In genomic region chr10:97850446-97850845, GRCh38 we compare ENCODE assay signal across 8 cellular contexts. TPM values are rescaled to one million over a fixed set of nuclear protein-coding genes. Genes with fewer than 3 reads are reported as not detected.
DNase-seq lines count a peak whose midpoint lies in the region; ATAC-seq, FAIRE-seq and TF ChIP-seq lines count a peak whose summit lies in the region.

No MANE protein-coding gene starts in this region.

- no peak for FAIRE-seq in kidney (lab: Jason Lieb, UNC)

- CTCF ChIA-PET in GM10248 (lab: Yijun Ruan, JAX), result interaction anchor here (1.3 kb wide), 1 partner anchor 65 kb away, joined by 5 read pairs; no protein-coding TSS in a partner anchor

- no peak for TF ChIP-seq CTCF in heart left ventricle (IDR thresholded peaks at IDR 0.05)
- no peak for TF ChIP-seq CTCF in VCaP (conservative IDR thresholded peaks at IDR 0.05)
- TF ChIP-seq CTCF in tibial artery (IDR thresholded peaks at IDR 0.05), result no peak
- no peak for TF ChIP-seq CTCF in GM10248 (IDR thresholded peaks at IDR 0.05; ENCODE audit: control extremely low read depth, extremely low read depth, low read depth, missing control alignments)
- no peak for TF ChIP-seq CTCF in kidney (IDR thresholded peaks at IDR 0.05; ENCODE audit: borderline replicate concordance, extremely low read depth, insufficient read depth)

- H3K9me3 ChIP-seq in heart left ventricle, result no peaks in the 10 kb centered on the region
- H3K9me3 ChIP-seq in iPS-18a (ENCODE audit: control insufficient read depth, low read depth, low read length), result no peaks in the 10 kb centered on the region
- H3K9me3 ChIP-seq in tibial artery, result no peaks in the 10 kb centered on the region
- H3K9me3 ChIP-seq in kidney (ENCODE audit: control insufficient read depth in 1 of 2, low read length in 2 of 2), result no peaks in the 10 kb centered on the region

- POLR2A ChIA-PET in GM10248 (lab: Yijun Ruan, JAX), result no interaction called here

- H3K27me3 ChIP-seq in heart left ventricle, result peaks cover 0 to 41% (median 18%) of the 10 kb centered on the region in 9 donors
- peaks cover 47% of the 10 kb centered on the region for H3K27me3 ChIP-seq in iPS-18a (ENCODE audit: control insufficient read depth, insufficient read depth, low read length)
- H3K27me3 ChIP-seq in tibial artery, result peaks cover 0 to 59% of the 10 kb centered on the region in 2 donors

- DNase-seq in heart left ventricle, result no peak
- no peak for DNase-seq in left cardiac atrium
- no peak for DNase-seq in tibial artery
- no peak for DNase-seq in NK-92 treated with Interleukin-12 subunit alpha and Interleukin-12 subunit beta, amount 100 ng/mL, for 24 hours (lab: John Stamatoyannopoulos, UW)
- no peak for DNase-seq in GM10248 (ENCODE audit: extremely low spot score)
- no peak for DNase-seq in kidney

- H3K9ac ChIP-seq in iPS-18a (ENCODE audit: low read length) (no peak overlapping the region), kidney (ENCODE audit: low read length in 2 of 2) (no peak overlapping the region)

- H3K4me1 ChIP-seq in heart left ventricle (peaks cover 0 to 16% (median 2%) of the 10 kb centered on the region in 12 donors), iPS-18a (ENCODE audit: control insufficient read depth, low read depth, low read length) (peaks cover 5% of the 10 kb centered on the region), tibial artery (peaks cover 0 to 17% (median 13%) of the 10 kb centered on the region in 4 donors), kidney (ENCODE audit: control insufficient read depth in 1 of 2, insufficient read depth in 1 of 2, low read depth in 1 of 2, low read length in 2 of 2) (no peaks in the 10 kb centered on the region)

- 11 to 16% (median 15%) methylated on average over 13 of the region's 13 CpGs for WGBS in heart left ventricle, 4 donors

- intact Hi-C loops in heart left ventricle (cut with DNase I), result loop anchor here in 1 of 10 donors (5.0 kb wide), 1 partner anchor 53 kb away; no protein-coding TSS in a partner anchor
- intact Hi-C loops in left cardiac atrium (cut with DNase I), result no loop called here
- intact Hi-C loops in tibial artery (cut with DNase I; ENCODE audit: low total_unique reads), result no loop called here
- intact Hi-C loops in kidney (cut with DNase I), result no loop called here

- TF ChIP-seq POLR2A in heart left ventricle (IDR thresholded peaks at IDR 0.05), result no peak

- H3K4me3 ChIP-seq in heart left ventricle, result peak overlapping the region in 8 of 12 donors; percentile 16 to 61 (median 48)
- H3K4me3 ChIP-seq in iPS-18a (ENCODE audit: low read length), result peak overlapping the region; percentile 49
- H3K4me3 ChIP-seq in tibial artery, result peak overlapping the region; percentile 45 to 63
- H3K4me3 ChIP-seq in kidney (ENCODE audit: low read length in 2 of 2), result no peak overlapping the region

- H3K36me3 ChIP-seq in heart left ventricle (no peaks in the 10 kb centered on the region), iPS-18a (ENCODE audit: control insufficient read depth, low read depth, low read length) (no peaks in the 10 kb centered on the region), tibial artery (no peaks in the 10 kb centered on the region), kidney (ENCODE audit: control insufficient read depth in 1 of 2, insufficient read depth in 2 of 2, low read length in 2 of 2) (no peaks in the 10 kb centered on the region)

- ATAC-seq in heart left ventricle (no peak), left cardiac atrium (no peak)

- no peak overlapping the region for H3K27ac ChIP-seq in heart left ventricle
- peak overlapping the region; percentile 67; the same call in 1 of the 2 replicates for H3K27ac ChIP-seq in VCaP
- H3K27ac ChIP-seq in iPS-18a (ENCODE audit: low read length), result no peak overlapping the region
- H3K27ac ChIP-seq in tibial artery, result no peak overlapping the region
- H3K27ac ChIP-seq in kidney (ENCODE audit: low read depth in 2 of 2, low read length in 2 of 2), result no peak overlapping the region

RNA-seq across cellular contexts. Expression of gene GOLGA7B, which starts 0.8 kb away (rescaled TPM):
- 1 to 10 TPM in 1 of 9 donors, under 1 TPM in 7, not detected in 1; 0.06 to 1.1 (median 0.16) TPM for total RNA-seq in heart left ventricle
- under 1 TPM; 0.11 to 0.19 TPM for polyA plus RNA-seq in heart left ventricle
- 1 to 10 TPM; 2.4 to 3.5 TPM for total RNA-seq in left cardiac atrium
- total RNA-seq in kidney, result 0.50 TPM
- polyA plus RNA-seq in kidney (ENCODE audit: insufficient read depth, low read depth, low replicate concordance), result not detected

Comparison
In these comparisons a context has a peak if more than half of its experiments do, and no peak if none do; other contexts are left out.
1. H3K4me3 ChIP-seq: peak in heart left ventricle (8 of 12), iPS-18a (single experiment) and tibial artery (2 of 2); none in kidney (0 of 2).